In the genomic region with DNA sequence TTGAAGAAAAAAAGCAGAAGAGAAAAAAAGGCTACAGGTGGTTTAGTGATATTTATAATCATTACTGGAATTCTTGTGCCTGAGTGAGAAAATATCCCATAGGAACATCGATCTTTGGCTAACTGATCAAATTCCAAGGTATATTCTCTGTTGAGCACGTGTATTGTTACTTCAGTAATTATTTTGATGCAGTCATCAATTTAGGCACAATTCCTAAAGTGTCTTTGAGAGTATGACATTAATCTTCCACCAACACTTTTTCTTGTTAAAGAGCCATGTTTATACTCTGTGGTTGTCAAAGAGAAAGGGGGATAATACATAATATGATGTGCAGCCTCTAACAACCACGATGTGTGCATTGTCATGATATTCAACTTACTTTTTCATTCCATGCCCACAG, we compare ENCODE assay signal across 32 cellular contexts.
"Had no signal": no experiment of that assay in that cellular context is flagged by ENCODE, and none has a peak within 500 bp of the region (broad histone marks: within the 10 kb centered on the region; RNA-seq: fewer than 3 reads in every experiment).

No MANE protein-coding gene starts in this region.

- DNase-seq: activated B cell treated with CpG ODN at 0.5 μM for 24 hours; activated CD4-positive, alpha-beta T cell treated with anti-CD3 and anti-CD28 coated beads for 48 hours; activated CD4-positive, alpha-beta T cell treated with anti-CD3 and anti-CD28 coated beads, Interleukin-2, amount 50 U/mL, for 1 hour; activated CD4-positive, alpha-beta T cell treated with anti-CD3 and anti-CD28 coated beads, Interleukin-2, amount 50 U/mL, for 48 hours; activated CD8-positive, alpha-beta memory T cell treated with anti-CD3 and anti-CD28 coated beads, Interleukin-2, amount 10 ng/mL, durations not matched to agents 7 days and 5 days; activated CD8-positive, alpha-beta memory T cell treated with anti-CD3 and anti-CD28 coated beads, Interleukin-2, amount 50 U/mL, for 4 hours; activated CD8-positive, alpha-beta T cell treated with anti-CD3 and anti-CD28 coated beads, Interleukin-2, amount 10 ng/mL, durations not matched to agents 7 days and 5 days; activated gamma-delta T cell; activated naive CD4-positive, alpha-beta T cell; activated naive CD4-positive, alpha-beta T cell treated with anti-CD3 and anti-CD28 coated beads, Interleukin-2, amount 50 U/mL, for 16 hours; activated T-cell treated with anti-CD3 and anti-CD28 coated beads, Interleukin-2, amount 50 U/mL, for 1 hour; activated T-cell treated with anti-CD3 and anti-CD28 coated beads, Interleukin-2, amount 50 U/mL, for 48 hours; amniotic stem cell; anterior cingulate cortex; caudate nucleus; cortex of kidney; effector CD4-positive, alpha-beta T cell; effector memory CD8-positive, alpha-beta T cell; foreskin keratinocyte; gastrocnemius medialis; glutamatergic neuron; heart left ventricle; T-helper 1 cell; T-helper 17 cell; T1000 had no signal

- H3K4me1 ChIP-seq: body of pancreas, gastrocnemius medialis had no signal

- H3K4me3 ChIP-seq: body of pancreas, esophagus muscularis mucosa, gastrocnemius medialis, heart left ventricle had no signal

- H3K27me3 Mint-ChIP-seq: activated B cell treated with CpG ODN at 0.5 μM for 24 hours; activated CD8-positive, alpha-beta memory T cell treated with anti-CD3 and anti-CD28 coated beads, Interleukin-2, amount 10 ng/mL, durations not matched to agents 7 days and 5 days; activated naive CD8-positive, alpha-beta T cell; effector memory CD8-positive, alpha-beta T cell; T-helper 17 cell had no signal

- H3K9me3 ChIP-seq: body of pancreas, esophagus muscularis mucosa, gastrocnemius medialis, heart left ventricle had no signal

- H3K4me3 Mint-ChIP-seq: activated B cell treated with CpG ODN at 0.5 μM for 24 hours; activated CD8-positive, alpha-beta memory T cell treated with anti-CD3 and anti-CD28 coated beads, Interleukin-2, amount 10 ng/mL, durations not matched to agents 7 days and 5 days; activated CD8-positive, alpha-beta T cell treated with anti-CD3 and anti-CD28 coated beads, Interleukin-2, amount 10 ng/mL, durations not matched to agents 7 days and 5 days; activated naive CD8-positive, alpha-beta T cell; effector memory CD8-positive, alpha-beta T cell; T-helper 17 cell; T-helper 2 cell treated with Interferon-gamma antibody and Interleukin-4, amounts not matched to agents 5 μg/mL and 100 μg/mL, for 36 hours had no signal

- ATAC-seq: activated CD4-positive, CD25-positive, alpha-beta regulatory T cell treated with anti-CD3 and anti-CD28 coated beads, Interleukin-2, amount 50 U/mL, for 24 hours; activated CD8-positive, alpha-beta memory T cell treated with anti-CD3 and anti-CD28 coated beads, Interleukin-2, amount 10 ng/mL, durations not matched to agents 7 days and 5 days; activated CD8-positive, alpha-beta T cell treated with anti-CD3 and anti-CD28 coated beads, Interleukin-2, amount 10 ng/mL, durations not matched to agents 7 days and 5 days; body of pancreas; effector memory CD8-positive, alpha-beta T cell; foreskin keratinocyte; gastrocnemius medialis; T-helper 17 cell had no signal

- H3K9me3 Mint-ChIP-seq: activated B cell treated with CpG ODN at 0.5 μM for 24 hours; effector memory CD8-positive, alpha-beta T cell; T-helper 2 cell treated with Interferon-gamma antibody and Interleukin-4, amounts not matched to agents 5 μg/mL and 100 μg/mL, for 36 hours had no signal

- H3K27ac Mint-ChIP-seq: activated B cell treated with CpG ODN at 0.5 μM for 24 hours; activated CD8-positive, alpha-beta memory T cell treated with anti-CD3 and anti-CD28 coated beads, Interleukin-2, amount 10 ng/mL, durations not matched to agents 7 days and 5 days; activated CD8-positive, alpha-beta T cell treated with anti-CD3 and anti-CD28 coated beads, Interleukin-2, amount 10 ng/mL, durations not matched to agents 7 days and 5 days; activated naive CD8-positive, alpha-beta T cell; effector memory CD8-positive, alpha-beta T cell; T-helper 17 cell; T-helper 2 cell treated with Interferon-gamma antibody and Interleukin-4, amounts not matched to agents 5 μg/mL and 100 μg/mL, for 36 hours had no signal

- H3K27ac ChIP-seq: body of pancreas, esophagus muscularis mucosa, foreskin keratinocyte, gastrocnemius medialis, heart left ventricle, WERI-Rb-1 had no signal

- H3K4me1 Mint-ChIP-seq: activated B cell treated with CpG ODN at 0.5 μM for 24 hours had no signal

- FAIRE-seq: colon had no signal
